ENCODE assay signal across 9 cellular contexts in the genomic region with DNA sequence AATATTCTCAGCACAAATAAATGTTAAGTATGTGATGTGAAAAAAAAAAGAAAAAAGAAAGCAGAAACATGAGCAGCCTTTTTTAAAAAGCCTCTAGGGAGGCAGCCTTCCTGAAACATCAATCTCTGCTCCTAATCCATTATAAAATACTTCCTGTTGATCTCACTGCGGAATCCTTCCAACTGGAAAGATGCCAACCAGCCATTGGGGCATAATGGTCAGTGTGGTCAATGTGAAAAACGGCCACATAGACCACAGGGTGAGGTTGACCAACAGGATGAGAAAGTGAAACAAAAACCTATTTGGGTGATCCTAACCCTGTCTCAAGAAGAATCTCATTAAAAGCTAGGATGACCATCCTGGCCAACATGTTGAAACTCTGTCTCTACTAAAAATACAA. TPM values are rescaled to one million over a fixed set of nuclear protein-coding genes. Genes with fewer than 3 reads are reported as not detected.
A peak's percentile ranks its signal among the peaks of the same experiment; 100 is the strongest.
DNase-seq lines count a peak whose midpoint lies in the region; ATAC-seq and TF ChIP-seq lines count a peak whose summit lies in the region.
"Had no signal": no experiment of that assay in that cellular context is flagged by ENCODE, and none has a peak within 500 bp of the region (broad histone marks: within the 10 kb centered on the region; RNA-seq: fewer than 3 reads in every experiment).

No MANE protein-coding gene starts in this region.

- no peak for TF ChIP-seq CTCF in psoas muscle (IDR thresholded peaks at IDR 0.05)

- intact Hi-C loops in psoas muscle (cut with DNase I) = no loop called here

- H3K4me3 ChIP-seq in psoas muscle = no peak overlapping the region

- WGBS in psoas muscle, 3 donors = 20 to 35% (median 21%) methylated on average over 2 of the region's 2 CpGs

- peak; percentile 67 for DNase-seq in GM03348 (ENCODE audit: low spot score)
- peak; percentile 28 for DNase-seq in HK-2 (ENCODE audit: unreplicated experiment)
- peak; percentile 95 for DNase-seq in dermis blood vessel endothelial cell
- no peak for DNase-seq in psoas muscle
- no peak for DNase-seq in NCI-H1417 (lab: John Stamatoyannopoulos, UW)
- no peak for DNase-seq in NCI-H345 treated with DMSO at 0.1 percent for 48 hours (lab: John Stamatoyannopoulos, UW; ENCODE audit: unreplicated experiment)
- DNase-seq: NCI-H1105 had no signal

- H3K36me3 ChIP-seq in psoas muscle (ENCODE audit: insufficient read depth in 1 of 2, low read depth in 1 of 2) = peaks cover 0 to 51% of the 10 kb centered on the region in 2 donors

- no peak overlapping the region for H3K27ac ChIP-seq in psoas muscle

- no peaks in the 10 kb centered on the region for H3K9me3 ChIP-seq in psoas muscle

- H3K4me1 ChIP-seq in psoas muscle = no peaks in the 10 kb centered on the region

- ATAC-seq in psoas muscle = peak; percentile 28 to 66 (median 57)
- ATAC-seq in GM21526 (IDR thresholded peaks at IDR 0.05; ENCODE audit: low FRiP score, unreplicated experiment) = no peak
- no peak for ATAC-seq in HG03354 (IDR thresholded peaks at IDR 0.05; ENCODE audit: poor library complexity, severe bottlenecking, unreplicated experiment)

- no peaks in the 10 kb centered on the region for H3K27me3 ChIP-seq in psoas muscle (ENCODE audit: insufficient read depth in 3 of 3, low read length in 2 of 3)

RNA-seq across cellular contexts. Expression of gene ABCA8, which starts 26.1 kb away (rescaled TPM):
- under 0.01 and 0.19 TPM in 2 replicates for total RNA-seq in dermis blood vessel endothelial cell
- 10 to 100 TPM in 3 of 4 donors, 1 to 10 TPM in 1; 8.7 to 25.3 (median 14.4) TPM for total RNA-seq in psoas muscle
- 10 to 100 TPM in 1 of 3 donors, 1 to 10 TPM in 2; 3.7 to 10.8 (median 4.8) TPM for polyA plus RNA-seq in psoas muscle

Comparison
In these comparisons a context has a peak if more than half of its experiments do, and no peak if none do; other contexts are left out.
1. DNase-seq: peak in GM03348 (single experiment), HK-2 (single experiment) and dermis blood vessel endothelial cell (single experiment); none in psoas muscle (0 of 2), NCI-H1417 (0 of 3) and NCI-H345 treated with DMSO at 0.1 percent for 48 hours (single experiment).
2. ATAC-seq: peak in psoas muscle (4 of 4); none in GM21526 (single experiment) and HG03354 (single experiment).